Comparison of ENCODE assay signal across 23 cellular contexts in the genomic region with DNA sequence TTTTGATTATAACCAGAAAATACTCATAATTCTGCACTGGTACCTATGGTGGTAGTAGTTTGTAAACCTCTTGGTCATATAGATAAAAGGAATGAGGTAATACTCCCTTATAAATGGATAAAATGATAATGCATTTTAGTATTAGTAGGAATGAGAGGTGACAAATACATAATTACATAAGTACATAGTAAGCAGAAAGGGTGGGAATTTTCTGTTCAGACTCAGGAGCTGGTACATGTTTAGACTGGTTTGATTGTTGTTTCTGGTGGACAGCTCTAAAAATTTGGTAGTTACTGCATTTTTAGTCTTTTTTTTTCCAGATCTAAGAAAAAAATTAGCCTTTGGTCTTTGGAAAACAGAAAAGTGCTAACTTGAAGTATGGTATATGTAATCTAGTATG.
DNase-seq lines count a peak whose midpoint lies in the region; ATAC-seq, FAIRE-seq and TF ChIP-seq lines count a peak whose summit lies in the region.
"Had no signal": no experiment of that assay in that cellular context is flagged by ENCODE, and none has a peak within 500 bp of the region (broad histone marks: within the 10 kb centered on the region; RNA-seq: fewer than 3 reads in every experiment).

No MANE protein-coding gene starts in this region.

- no peak overlapping the region for H3K9ac ChIP-seq in colonic mucosa (ENCODE audit: low read depth in 2 of 2, low read length in 2 of 2)
- H3K9ac ChIP-seq: BLaER1 treated with 17β-estradiol and CSF1 and Interleukin-3, amounts not matched to agents 10 nM and 100 nM had no signal

- H3K4me3 ChIP-seq in bronchial epithelial cell (ENCODE audit: low read depth, low read length), result no peak overlapping the region
- H3K4me3 ChIP-seq in esophagus (ENCODE audit: low read depth in 1 of 2, low read length in 2 of 2), result no peak overlapping the region
- no peak overlapping the region for H3K4me3 ChIP-seq in suprapubic skin
- H3K4me3 ChIP-seq in prostate gland, result no peak overlapping the region
- H3K4me3 ChIP-seq in colonic mucosa, result no peak overlapping the region
- H3K4me3 ChIP-seq: A549; BLaER1 treated with 17β-estradiol and CSF1 and Interleukin-3, amounts not matched to agents 10 nM and 100 nM; GM23338 had no signal

- no peak for TF ChIP-seq EP300 in suprapubic skin (IDR thresholded peaks at IDR 0.05)

- no peaks in the 10 kb centered on the region for H3K4me1 ChIP-seq in esophagus (ENCODE audit: control insufficient read depth in 2 of 2, insufficient read depth in 2 of 2, low read length in 1 of 2)
- H3K4me1 ChIP-seq in suprapubic skin, result peaks cover 6% of the 10 kb centered on the region
- no peaks in the 10 kb centered on the region for H3K4me1 ChIP-seq in prostate gland (replicated peaks)
- H3K4me1 ChIP-seq in colonic mucosa, result no peaks in the 10 kb centered on the region
- H3K4me1 ChIP-seq: A549; BE2C; BLaER1 treated with 17β-estradiol and CSF1 and Interleukin-3, amounts not matched to agents 10 nM and 100 nM had no signal

- no peaks in the 10 kb centered on the region for H3K9me3 ChIP-seq in esophagus (ENCODE audit: control insufficient read depth in 2 of 2, insufficient read depth in 1 of 2, low read depth in 1 of 2, low read length in 1 of 2)
- H3K9me3 ChIP-seq in suprapubic skin, result no peaks in the 10 kb centered on the region
- H3K9me3 ChIP-seq in prostate gland, result no peaks in the 10 kb centered on the region
- H3K9me3 ChIP-seq in colonic mucosa, result no peaks in the 10 kb centered on the region
- H3K9me3 ChIP-seq: A549; BE2C; BLaER1 treated with 17β-estradiol and CSF1 and Interleukin-3, amounts not matched to agents 10 nM and 100 nM had no signal

- FAIRE-seq in bronchial epithelial cell (lab: Jason Lieb, UNC), result no peak
- FAIRE-seq: A549, GM12891, GM18507 had no signal

- no peak for ATAC-seq in HG03469 (IDR thresholded peaks at IDR 0.05; ENCODE audit: unreplicated experiment)
- ATAC-seq: A549, GM23338, HCT116 had no signal

- DNase-seq in bronchial epithelial cell (ENCODE audit: low read depth) (peak; percentile 71), suprapubic skin (ENCODE audit: low spot score in 2 of 2) (no peak), prostate gland (ENCODE audit: low spot score) (no peak), midbrain (lab: John Stamatoyannopoulos, UW) (no peak), colonic mucosa (no peak)
- DNase-seq: ACHN; AML-193; BE2C; Calu3; CD4-positive, alpha-beta memory T cell; COR-L47; DMS79 treated with DMSO at 0.1 percent for 48 hours; GF-D8; H9 had no signal

- H3K27ac ChIP-seq in C4-2B (peak overlapping the region; percentile 74), esophagus (ENCODE audit: low read depth in 2 of 2, low read length in 1 of 2) (peak overlapping the region; percentile 77 to 78), suprapubic skin (peak overlapping the region; percentile 9), prostate gland (no peak overlapping the region), colonic mucosa (no peak overlapping the region)
- H3K27ac ChIP-seq: A549; BLaER1 treated with 17β-estradiol and CSF1 and Interleukin-3, amounts not matched to agents 10 nM and 100 nM had no signal

- H3K27me3 ChIP-seq in bronchial epithelial cell (ENCODE audit: control insufficient read depth, insufficient read depth, low read length) (no peaks in the 10 kb centered on the region), esophagus (ENCODE audit: control insufficient read depth in 1 of 2, insufficient read depth in 2 of 2, low read length in 2 of 2) (no peaks in the 10 kb centered on the region), suprapubic skin (no peaks in the 10 kb centered on the region), prostate gland (replicated peaks; ENCODE audit: insufficient read depth) (no peaks in the 10 kb centered on the region), colonic mucosa (no peaks in the 10 kb centered on the region)
- H3K27me3 ChIP-seq: BE2C; BLaER1 treated with 17β-estradiol and CSF1 and Interleukin-3, amounts not matched to agents 10 nM and 100 nM had no signal

- TF ChIP-seq POLR2A in suprapubic skin (IDR thresholded peaks at IDR 0.05), result no peak
- TF ChIP-seq POLR2A in prostate gland (IDR thresholded peaks at IDR 0.05), result no peak

- H3K36me3 ChIP-seq in bronchial epithelial cell (ENCODE audit: control insufficient read depth, insufficient read depth, low read length), result no peaks in the 10 kb centered on the region
- no peaks in the 10 kb centered on the region for H3K36me3 ChIP-seq in esophagus (ENCODE audit: control insufficient read depth in 2 of 2, insufficient read depth in 2 of 2, low read length in 1 of 2)
- H3K36me3 ChIP-seq in suprapubic skin, result no peaks in the 10 kb centered on the region
- H3K36me3 ChIP-seq in prostate gland, result no peaks in the 10 kb centered on the region
- no peaks in the 10 kb centered on the region for H3K36me3 ChIP-seq in colonic mucosa
- H3K36me3 ChIP-seq: BE2C; BLaER1 treated with 17β-estradiol and CSF1 and Interleukin-3, amounts not matched to agents 10 nM and 100 nM had no signal

- intact Hi-C loops in prostate gland (cut with DNase I) (no loop called here), colonic mucosa (cut with DNase I) (no loop called here)

- TF ChIP-seq CTCF in C4-2B (conservative IDR thresholded peaks at IDR 0.05), result no peak
- no peak for TF ChIP-seq CTCF in bronchial epithelial cell (IDR thresholded peaks at IDR 0.05; ENCODE audit: insufficient read depth, low read length, severe bottlenecking)
- no peak for TF ChIP-seq CTCF in suprapubic skin (IDR thresholded peaks at IDR 0.05)
- TF ChIP-seq CTCF in prostate gland (IDR thresholded peaks at IDR 0.05), result no peak
- no peak for TF ChIP-seq CTCF in colonic mucosa (IDR thresholded peaks at IDR 0.05)

Comparison
In these comparisons a context has a peak if more than half of its experiments do, and no peak if none do; other contexts are left out.
1. H3K27ac ChIP-seq: peak in C4-2B (single experiment), esophagus (2 of 2) and suprapubic skin (single experiment); none in prostate gland (0 of 2) and colonic mucosa (single experiment).